ENCODE assay signal across 8 cellular contexts in genomic region chr9:123746765-123747164, GRCh38.
"Had no signal": no experiment of that assay in that cellular context is flagged by ENCODE, and none has a peak within 500 bp of the region (broad histone marks: within the 10 kb centered on the region; RNA-seq: fewer than 3 reads in every experiment).

No MANE protein-coding gene starts in this region.

- H3K4me3 ChIP-seq: GM23248 had no signal

- H2AFZ ChIP-seq: GM23248 had no signal

- H3K9ac ChIP-seq: GM23248, KMS-11 had no signal

- H3K4me2 ChIP-seq: KMS-11 had no signal

- DNase-seq: GM23248, GOT3, H9, HCEC 1CT, Karpas-422, KBM-7 had no signal

- FAIRE-seq: HTR-8/SVneo had no signal

- H3K27ac ChIP-seq: GM23248, KMS-11 had no signal
